In genomic region chr21:5106767-5107464, GRCh38 we compare ENCODE assay signal across 8 cellular contexts.
DNase-seq lines count a peak whose midpoint lies in the region; ATAC-seq and TF ChIP-seq lines count a peak whose summit lies in the region.
"Not testable (repeated sequence)": the region's sequence is repeated elsewhere in the genome, so short reads cannot be mapped to it uniquely, and the experiment has no call there.

No MANE protein-coding gene starts in this region.

- not testable (repeated sequence) for H3K4me3 Mint-ChIP-seq in CD8-positive, alpha-beta memory T cell; activated CD8-positive, alpha-beta memory T cell treated with anti-CD3 and anti-CD28 coated beads, Interleukin-2, amount 10 ng/mL, durations not matched to agents 7 days and 5 days; stimulated activated memory B cell treated with anti-CD40 and anti-IgM and Interleukin-4, amounts not matched to agents 10 μg/mL and 1 μg/mL and 100 μg/mL, for 72 hours
- H3K4me3 Mint-ChIP-seq in central memory CD8-positive, alpha-beta T cell, result peak overlapping the region; percentile 32

- H3K27me3 ChIP-seq in CD8-positive, alpha-beta memory T cell (ENCODE audit: insufficient read depth, low read length, poor library complexity, severe bottlenecking); KMS-11 (ENCODE audit: insufficient read depth, low read depth); left lung: not testable (repeated sequence)

- H3K36me3 Mint-ChIP-seq in CD8-positive, alpha-beta memory T cell; activated CD8-positive, alpha-beta memory T cell treated with anti-CD3 and anti-CD28 coated beads, Interleukin-2, amount 10 ng/mL, durations not matched to agents 7 days and 5 days; central memory CD8-positive, alpha-beta T cell (ENCODE audit: insufficient read depth); stimulated activated memory B cell treated with anti-CD40 and anti-IgM and Interleukin-4, amounts not matched to agents 10 μg/mL and 1 μg/mL and 100 μg/mL, for 72 hours: not testable (repeated sequence)

- not testable (repeated sequence) for TF ChIP-seq CTCF in KMS-11 (conservative IDR thresholded peaks at IDR 0.05; ENCODE audit: low read depth, low read length); left lung (IDR thresholded peaks at IDR 0.05)

- H3K4me2 ChIP-seq in KMS-11, result peak overlapping the region; percentile 60; the same call in 1 of the 2 replicates

- not testable (repeated sequence) for H4K20me1 ChIP-seq in KMS-11 (ENCODE audit: insufficient read depth)

- H2AFZ ChIP-seq in KMS-11 (ENCODE audit: low read depth), result not testable (repeated sequence)

- H3K27ac Mint-ChIP-seq in CD8-positive, alpha-beta memory T cell, result peak overlapping the region in 5 of 8 donors; percentile 46 to 78 (median 61)
- peak overlapping the region; percentile 72 for H3K27ac Mint-ChIP-seq in activated CD8-positive, alpha-beta memory T cell treated with anti-CD3 and anti-CD28 coated beads, Interleukin-2, amount 10 ng/mL, durations not matched to agents 7 days and 5 days
- H3K27ac Mint-ChIP-seq in central memory CD8-positive, alpha-beta T cell (ENCODE audit: low read depth), result not testable (repeated sequence)
- H3K27ac Mint-ChIP-seq in stimulated activated memory B cell treated with anti-CD40 and anti-IgM and Interleukin-4, amounts not matched to agents 10 μg/mL and 1 μg/mL and 100 μg/mL, for 72 hours, result peak overlapping the region; percentile 78

- not testable (repeated sequence) for H3K79me2 ChIP-seq in KMS-11 (ENCODE audit: insufficient read depth, low read depth)

- CTCF ChIA-PET in CD8-positive, alpha-beta memory T cell (lab: Charles Lee); activated CD8-positive, alpha-beta memory T cell treated with anti-CD3 and anti-CD28 coated beads, Interleukin-2, amount 10 ng/mL, durations not matched to agents 7 days and 5 days (lab: Charles Lee): not testable (repeated sequence)

- H3K9me3 ChIP-seq in CD8-positive, alpha-beta memory T cell (ENCODE audit: low read length); left lung: not testable (repeated sequence)

- not testable (repeated sequence) for H3K36me3 ChIP-seq in CD8-positive, alpha-beta memory T cell (ENCODE audit: insufficient read depth, low read length); KMS-11 (ENCODE audit: insufficient read depth); left lung

- POLR2A ChIA-PET in CD8-positive, alpha-beta memory T cell (lab: Charles Lee), result not testable (repeated sequence)

- ATAC-seq in GM19467 (IDR thresholded peaks at IDR 0.05; ENCODE audit: unreplicated experiment) (peak; percentile 34), HG02970 (IDR thresholded peaks at IDR 0.05; ENCODE audit: low FRiP score, unreplicated experiment) (peak; percentile 45), left lung (peak; percentile 59)
- not testable (repeated sequence) for ATAC-seq in activated CD8-positive, alpha-beta memory T cell treated with anti-CD3 and anti-CD28 coated beads, Interleukin-2, amount 10 ng/mL, durations not matched to agents 7 days and 5 days; central memory CD8-positive, alpha-beta T cell (replicated peaks; ENCODE audit: extremely low read depth, poor library complexity, severe bottlenecking); stimulated activated memory B cell treated with anti-CD40 and anti-IgM and Interleukin-4, amounts not matched to agents 10 μg/mL and 1 μg/mL and 100 μg/mL, for 72 hours

- intact Hi-C loops in left lung (cut with DNase I), result not testable (repeated sequence)

- H3K4me3 ChIP-seq in CD8-positive, alpha-beta memory T cell (ENCODE audit: low read length); KMS-11 (IDR thresholded peaks at IDR 0.05; ENCODE audit: insufficient read depth, low read depth, low read length); left lung: not testable (repeated sequence)

- not testable (repeated sequence) for H3K27ac ChIP-seq in CD8-positive, alpha-beta memory T cell (ENCODE audit: low read depth, low read length)
- peak overlapping the region; percentile 94 for H3K27ac ChIP-seq in KMS-11
- peak overlapping the region in 1 of 2 donors; percentile 73 for H3K27ac ChIP-seq in left lung

- peak overlapping the region; percentile 79; the same call in 1 of the 2 replicates for H3K9ac ChIP-seq in KMS-11

- H3K4me1 Mint-ChIP-seq in CD8-positive, alpha-beta memory T cell, result peaks cover 4 to 13% (median 13%) of the 10 kb centered on the region in 3 donors
- not testable (repeated sequence) for H3K4me1 Mint-ChIP-seq in activated CD8-positive, alpha-beta memory T cell treated with anti-CD3 and anti-CD28 coated beads, Interleukin-2, amount 10 ng/mL, durations not matched to agents 7 days and 5 days; central memory CD8-positive, alpha-beta T cell
- H3K4me1 Mint-ChIP-seq in stimulated activated memory B cell treated with anti-CD40 and anti-IgM and Interleukin-4, amounts not matched to agents 10 μg/mL and 1 μg/mL and 100 μg/mL, for 72 hours, result peaks cover 13% of the 10 kb centered on the region

- H3K4me1 ChIP-seq in CD8-positive, alpha-beta memory T cell (ENCODE audit: insufficient read depth, low read length); KMS-11 (ENCODE audit: low read depth, poor library complexity, severe bottlenecking); left lung: not testable (repeated sequence)

- peak in 1 of 5 donors; percentile 20 for DNase-seq in CD8-positive, alpha-beta memory T cell
- DNase-seq in activated CD8-positive, alpha-beta memory T cell treated with anti-CD3 and anti-CD28 coated beads, Interleukin-2, amount 10 ng/mL, durations not matched to agents 7 days and 5 days, result peak; percentile 19
- DNase-seq in central memory CD8-positive, alpha-beta T cell (ENCODE audit: low spot score in 2 of 2), result not testable (repeated sequence)
- peak in 1 of 2 donors; percentile 32 for DNase-seq in left lung

- not testable (repeated sequence) for H3K9me3 Mint-ChIP-seq in CD8-positive, alpha-beta memory T cell; activated CD8-positive, alpha-beta memory T cell treated with anti-CD3 and anti-CD28 coated beads, Interleukin-2, amount 10 ng/mL, durations not matched to agents 7 days and 5 days (ENCODE audit: low read depth); central memory CD8-positive, alpha-beta T cell; stimulated activated memory B cell treated with anti-CD40 and anti-IgM and Interleukin-4, amounts not matched to agents 10 μg/mL and 1 μg/mL and 100 μg/mL, for 72 hours

- H3K27me3 Mint-ChIP-seq in CD8-positive, alpha-beta memory T cell; activated CD8-positive, alpha-beta memory T cell treated with anti-CD3 and anti-CD28 coated beads, Interleukin-2, amount 10 ng/mL, durations not matched to agents 7 days and 5 days; central memory CD8-positive, alpha-beta T cell; stimulated activated memory B cell treated with anti-CD40 and anti-IgM and Interleukin-4, amounts not matched to agents 10 μg/mL and 1 μg/mL and 100 μg/mL, for 72 hours: not testable (repeated sequence)
